In genomic region chr13:49540552-49540951, GRCh38 we compare ENCODE assay signal across 10 cellular contexts. TPM values are rescaled to one million over a fixed set of nuclear protein-coding genes. Genes with fewer than 3 reads are reported as not detected.
DNase-seq lines count a peak whose midpoint lies in the region; ATAC-seq and TF ChIP-seq lines count a peak whose summit lies in the region.
"Had no signal": no experiment of that assay in that cellular context is flagged by ENCODE, and none has a peak within 500 bp of the region (broad histone marks: within the 10 kb centered on the region; RNA-seq: fewer than 3 reads in every experiment).

No MANE protein-coding gene starts in this region.

- ATAC-seq in psoas muscle = no peak
- ATAC-seq: pancreas had no signal

- H3K4me3 ChIP-seq in NB4 (ENCODE audit: low read depth, low read length) (no peak overlapping the region), psoas muscle (peak overlapping the region; percentile 36)
- H3K4me3 ChIP-seq in effector memory CD4-positive, alpha-beta T cell (ENCODE audit: insufficient read depth, low read depth, low read length, poor library complexity, severe bottlenecking) = peak overlapping the region; percentile 37
- H3K4me3 ChIP-seq: pancreas had no signal

- intact Hi-C loops in activated CD4-positive, alpha-beta T cell treated with anti-CD3 and anti-CD28 coated beads, Interleukin-2, amount 10 ng/mL, durations not matched to agents 24 days and 14 days (cut with micrococcal nuclease) = loop anchor here (5.0 kb wide), 1 partner anchor 43 kb away; the partner anchor contains the start of gene PHF11
- intact Hi-C loops in psoas muscle (cut with DNase I) = no loop called here

- no peak for TF ChIP-seq CTCF in NB4 (IDR thresholded peaks at IDR 0.05; ENCODE audit: low read depth, low read length)
- no peak for TF ChIP-seq CTCF in psoas muscle (IDR thresholded peaks at IDR 0.05)
- no peak for TF ChIP-seq CTCF in GM13976 (IDR thresholded peaks at IDR 0.05; ENCODE audit: borderline replicate concordance, control extremely low read depth, extremely low read depth, insufficient read depth, missing control alignments)

- no peaks in the 10 kb centered on the region for H3K9me3 ChIP-seq in effector memory CD4-positive, alpha-beta T cell (ENCODE audit: control insufficient read depth, low read length)
- no peaks in the 10 kb centered on the region for H3K9me3 ChIP-seq in psoas muscle
- H3K9me3 ChIP-seq: pancreas, upper lobe of left lung had no signal

- peaks cover 35% of the 10 kb centered on the region for H3K36me3 Mint-ChIP-seq in activated CD4-positive, alpha-beta T cell treated with anti-CD3 and anti-CD28 coated beads, Interleukin-2, amount 10 ng/mL, durations not matched to agents 24 days and 14 days (ENCODE audit: low read depth)

- DNase-seq in activated CD4-positive, alpha-beta T cell treated with anti-CD3 and anti-CD28 coated beads, Interleukin-2, amount 10 ng/mL, durations not matched to agents 24 days and 14 days = peak; percentile 72
- no peak for DNase-seq in activated CD4-positive, alpha-beta T cell treated with anti-CD3 and anti-CD28 coated beads for 48 hours
- peak; percentile 68 for DNase-seq in NB4 (ENCODE audit: low read depth)
- DNase-seq in effector memory CD4-positive, alpha-beta T cell = no peak
- DNase-seq in psoas muscle = no peak
- no peak for DNase-seq in NCI-H187 treated with DMSO at 0.1 percent for 48 hours (lab: John Stamatoyannopoulos, UW)
- DNase-seq in GM13976 (ENCODE audit: low spot score) = no peak
- DNase-seq in DMS153 (lab: John Stamatoyannopoulos, UW) = no peak
- DNase-seq: pancreas, upper lobe of left lung had no signal

- 68 to 77% (median 70%) methylated on average over 7 of the region's 7 CpGs for WGBS in psoas muscle, 3 donors

- no peaks in the 10 kb centered on the region for H3K27me3 Mint-ChIP-seq in activated CD4-positive, alpha-beta T cell treated with anti-CD3 and anti-CD28 coated beads, Interleukin-2, amount 10 ng/mL, durations not matched to agents 24 days and 14 days

- in situ Hi-C loops in GM13976 (cut with MboI; ENCODE audit: low sequenced_read_pairs, unreplicated experiment) = no loop called here

- no peaks in the 10 kb centered on the region for H3K27me3 ChIP-seq in effector memory CD4-positive, alpha-beta T cell (replicated peaks; ENCODE audit: control insufficient read depth, insufficient read depth, low read length, poor library complexity, severe bottlenecking)
- no peaks in the 10 kb centered on the region for H3K27me3 ChIP-seq in psoas muscle (ENCODE audit: insufficient read depth in 3 of 3, low read length in 2 of 3)
- H3K27me3 ChIP-seq: pancreas, upper lobe of left lung had no signal

- no peaks in the 10 kb centered on the region for H3K4me1 ChIP-seq in effector memory CD4-positive, alpha-beta T cell (ENCODE audit: control insufficient read depth, insufficient read depth, low read length, poor library complexity, severe bottlenecking)
- no peaks in the 10 kb centered on the region for H3K4me1 ChIP-seq in psoas muscle
- H3K4me1 ChIP-seq: pancreas had no signal

- peak overlapping the region; percentile 5 for H3K27ac ChIP-seq in effector memory CD4-positive, alpha-beta T cell (ENCODE audit: insufficient read depth, low read length, poor library complexity, severe bottlenecking)
- no peak overlapping the region for H3K27ac ChIP-seq in psoas muscle
- H3K27ac ChIP-seq: pancreas had no signal

- no peak for TF ChIP-seq POLR2A in NB4 (IDR thresholded peaks at IDR 0.05; ENCODE audit: extremely low read depth, insufficient read length)

- peaks cover 3% of the 10 kb centered on the region for H3K36me3 ChIP-seq in effector memory CD4-positive, alpha-beta T cell (ENCODE audit: control insufficient read depth, insufficient read depth, low read length)
- peaks cover 0 to 71% of the 10 kb centered on the region in 2 donors for H3K36me3 ChIP-seq in psoas muscle (ENCODE audit: insufficient read depth in 1 of 2, low read depth in 1 of 2)

- H3K4me1 Mint-ChIP-seq in activated CD4-positive, alpha-beta T cell treated with anti-CD3 and anti-CD28 coated beads, Interleukin-2, amount 10 ng/mL, durations not matched to agents 24 days and 14 days = peaks cover 18% of the 10 kb centered on the region

- H3K27ac Mint-ChIP-seq in activated CD4-positive, alpha-beta T cell treated with anti-CD3 and anti-CD28 coated beads, Interleukin-2, amount 10 ng/mL, durations not matched to agents 24 days and 14 days = peak overlapping the region; percentile 65

- H3K9me3 Mint-ChIP-seq in activated CD4-positive, alpha-beta T cell treated with anti-CD3 and anti-CD28 coated beads, Interleukin-2, amount 10 ng/mL, durations not matched to agents 24 days and 14 days = no peaks in the 10 kb centered on the region

- peak overlapping the region; percentile 65 for H3K4me3 Mint-ChIP-seq in activated CD4-positive, alpha-beta T cell treated with anti-CD3 and anti-CD28 coated beads, Interleukin-2, amount 10 ng/mL, durations not matched to agents 24 days and 14 days

RNA-seq across cellular contexts. Expression of gene PHF11, which starts 44.8 kb away (rescaled TPM):
- 56.8 and 60.8 TPM in 2 replicates for total RNA-seq in activated CD4-positive, alpha-beta T cell treated with anti-CD3 and anti-CD28 coated beads, Interleukin-2, amount 10 ng/mL, durations not matched to agents 24 days and 14 days
- 10 to 100 TPM in 2 of 4 donors, 1 to 10 TPM in 2; 8.2 to 14.7 (median 10.1) TPM for total RNA-seq in psoas muscle
- polyA plus RNA-seq in psoas muscle = 10 to 100 TPM in 2 of 3 donors, 1 to 10 TPM in 1; 8.8 to 17.8 (median 12.0) TPM

RNA-seq across cellular contexts. Expression of gene RCBTB1, which starts 44.8 kb away (rescaled TPM):
- total RNA-seq in activated CD4-positive, alpha-beta T cell treated with anti-CD3 and anti-CD28 coated beads, Interleukin-2, amount 10 ng/mL, durations not matched to agents 24 days and 14 days = 14.8 and 16.2 TPM in 2 replicates
- total RNA-seq in psoas muscle = 1 to 10 TPM; 5.3 to 8.5 (median 7.4) TPM
- polyA plus RNA-seq in psoas muscle = 10 to 100 TPM in 1 of 3 donors, 1 to 10 TPM in 2; 2.2 to 12.6 (median 3.2) TPM

Comparison
In these comparisons a context has a peak if more than half of its experiments do, and no peak if none do; other contexts are left out.
1. DNase-seq: peak in activated CD4-positive, alpha-beta T cell treated with anti-CD3 and anti-CD28 coated beads, Interleukin-2, amount 10 ng/mL, durations not matched to agents 24 days and 14 days (single experiment) and NB4 (single experiment); none in activated CD4-positive, alpha-beta T cell treated with anti-CD3 and anti-CD28 coated beads for 48 hours (single experiment), effector memory CD4-positive, alpha-beta T cell (0 of 3), psoas muscle (0 of 2), NCI-H187 treated with DMSO at 0.1 percent for 48 hours (single experiment), GM13976 (single experiment) and DMS153 (single experiment).